In genomic region chr3:182785756-182786155, GRCh38 we compare ENCODE assay signal across 32 cellular contexts.
"Had no signal": no experiment of that assay in that cellular context is flagged by ENCODE, and none has a peak within 500 bp of the region (broad histone marks: within the 10 kb centered on the region; RNA-seq: fewer than 3 reads in every experiment).

No MANE protein-coding gene starts in this region.

- FAIRE-seq: astrocyte, TTC549 had no signal

- H3K4me1 ChIP-seq: adrenal gland, body of pancreas, breast epithelium had no signal

- DNase-seq: activated B cell treated with CpG ODN at 0.5 μM for 24 hours; activated CD4-positive, alpha-beta memory T cell treated with anti-CD3 and anti-CD28 coated beads for 36 hours; activated CD4-positive, alpha-beta T cell treated with anti-CD3 and anti-CD28 coated beads for 4 hours; activated CD4-positive, alpha-beta T cell treated with anti-CD3 and anti-CD28 coated beads, Interleukin-2, amount 10 ng/mL, durations not matched to agents 24 days and 14 days; activated CD4-positive, alpha-beta T cell treated with anti-CD3 and anti-CD28 coated beads, Interleukin-2, amount 50 U/mL, for 1 hour; activated CD4-positive, alpha-beta T cell treated with anti-CD3 and anti-CD28 coated beads, Interleukin-2, amount 50 U/mL, for 4 hours; activated CD4-positive, CD25-positive, alpha-beta regulatory T cell treated with anti-CD3 and anti-CD28 coated beads, Interleukin-2, amount 50 U/mL, for 72 hours; activated CD8-positive, alpha-beta memory T cell treated with anti-CD3 and anti-CD28 coated beads, Interleukin-2, amount 50 U/mL, for 4 hours; activated CD8-positive, alpha-beta T cell treated with anti-CD3 and anti-CD28 coated beads for 36 hours; activated effector memory CD4-positive, alpha-beta T cell treated with anti-CD3 and anti-CD28 coated beads, Interleukin-2, amount 50 U/mL, for 16 hours; activated gamma-delta T cell treated with Interleukin-2 at 50 U/mL for 16 hours; activated naive CD4-positive, alpha-beta T cell; activated naive CD4-positive, alpha-beta T cell treated with anti-CD3 and anti-CD28 coated beads for 36 hours; activated naive CD4-positive, alpha-beta T cell treated with anti-CD3 and anti-CD28 coated beads, Interleukin-2, amount 50 U/mL, for 16 hours; activated naive CD8-positive, alpha-beta T cell treated with anti-CD3 and anti-CD28 coated beads for 36 hours; activated T-cell treated with anti-CD3 and anti-CD28 coated beads for 4 hours; activated T-cell treated with anti-CD3 and anti-CD28 coated beads, Interleukin-2, amount 50 U/mL, for 1 hour; activated T-cell treated with anti-CD3 and anti-CD28 coated beads, Interleukin-2, amount 50 U/mL, for 4 hours; activated T-cell treated with anti-CD3 and anti-CD28 coated beads, Interleukin-2, amount 50 U/mL, for 72 hours; adrenal gland; amniotic stem cell; aorta; body of pancreas; brain microvascular endothelial cell; central memory CD4-positive, alpha-beta T cell; T-helper 1 cell; T-helper 2 cell; T-helper 9 cell had no signal

- H3K9me3 ChIP-seq: adrenal gland, body of pancreas, breast epithelium had no signal

- H3K27me3 ChIP-seq: body of pancreas, brain microvascular endothelial cell had no signal

- H3K27ac ChIP-seq: adrenal gland, body of pancreas, brain microvascular endothelial cell, breast epithelium, VCaP had no signal

- H3K4me3 ChIP-seq: adrenal gland, body of pancreas, breast epithelium had no signal

- H3K36me3 ChIP-seq: adrenal gland, brain microvascular endothelial cell, breast epithelium had no signal
